7 cellular contexts compared by ENCODE assay signal in genomic region chr1:22317231-22317919, GRCh38.
DNase-seq lines count a peak whose midpoint lies in the region; ATAC-seq, FAIRE-seq and TF ChIP-seq lines count a peak whose summit lies in the region.

No MANE protein-coding gene starts in this region.

- H3K36me3 ChIP-seq in right lobe of liver, result no peaks in the 10 kb centered on the region

- FAIRE-seq in D721Med (lab: Jason Lieb, UNC) (no peak), H54 (lab: Jason Lieb, UNC) (no peak)

- H3K4me3 ChIP-seq in right lobe of liver, result no peak overlapping the region
- H3K4me3 ChIP-seq in dorsolateral prefrontal cortex, result no peak overlapping the region

- DNase-seq in D721Med (ENCODE audit: insufficient read length, low spot score) (no peak), H54 (ENCODE audit: insufficient read length, low spot score) (peak; percentile 31), right lobe of liver (peak in 1 of 3 donors; percentile 27), kidney tubule cell (ENCODE audit: low spot score) (no peak), dorsolateral prefrontal cortex (no peak)
- no peak for DNase-seq in activated CD4-positive, CD25-positive, alpha-beta regulatory T cell (lab: John Stamatoyannopoulos, UW)

- peaks cover 0 to 4% of the 10 kb centered on the region in 2 donors for H3K27me3 ChIP-seq in right lobe of liver
- H3K27me3 ChIP-seq in dorsolateral prefrontal cortex, result peaks cover 0 to 19% (median 0%) of the 10 kb centered on the region in 45 donors

- WGBS in right lobe of liver (ENCODE audit: insufficient coverage, low coverage, low lambda C conversion rate, missing lambda C conversion rate), result 75% methylated on average over 7 of the region's 10 CpGs

- H3K4me1 ChIP-seq in right lobe of liver, result no peaks in the 10 kb centered on the region

- H3K27ac ChIP-seq in VCaP, result no peak overlapping the region
- no peak overlapping the region for H3K27ac ChIP-seq in right lobe of liver
- H3K27ac ChIP-seq in dorsolateral prefrontal cortex, result no peak overlapping the region

- TF ChIP-seq CTCF in D721Med (IDR thresholded peaks at IDR 0.05; ENCODE audit: insufficient read depth, missing control alignments) (peak; percentile 39), VCaP (conservative IDR thresholded peaks at IDR 0.05) (peak; percentile 62), right lobe of liver (IDR thresholded peaks at IDR 0.05) (peak; percentile 18 to 35 (median 22)), dorsolateral prefrontal cortex (IDR thresholded peaks at IDR 0.05 in 54 of 56, conservative IDR thresholded peaks at IDR 0.05 in 2 of 56; ENCODE audit: low read depth in 1 of 56, partially characterized antibody in 56 of 56) (peak in 8 of 56 donors; percentile 9 to 21 (median 14))

- TF ChIP-seq POLR2A in H54 (IDR thresholded peaks at IDR 0.05; ENCODE audit: low read depth, low read length) (no peak), right lobe of liver (IDR thresholded peaks at IDR 0.05) (no peak)

- H3K9me3 ChIP-seq in right lobe of liver, result no peaks in the 10 kb centered on the region

- intact Hi-C loops in right lobe of liver (cut with DNase I), result no loop called here
- intact Hi-C loops in dorsolateral prefrontal cortex (cut with DNase I), result no loop called here

- ATAC-seq in right lobe of liver, result peak in 2 of 4 donors; percentile 54 to 59
